Comparison of ENCODE assay signal across 19 cellular contexts in the genomic region with DNA sequence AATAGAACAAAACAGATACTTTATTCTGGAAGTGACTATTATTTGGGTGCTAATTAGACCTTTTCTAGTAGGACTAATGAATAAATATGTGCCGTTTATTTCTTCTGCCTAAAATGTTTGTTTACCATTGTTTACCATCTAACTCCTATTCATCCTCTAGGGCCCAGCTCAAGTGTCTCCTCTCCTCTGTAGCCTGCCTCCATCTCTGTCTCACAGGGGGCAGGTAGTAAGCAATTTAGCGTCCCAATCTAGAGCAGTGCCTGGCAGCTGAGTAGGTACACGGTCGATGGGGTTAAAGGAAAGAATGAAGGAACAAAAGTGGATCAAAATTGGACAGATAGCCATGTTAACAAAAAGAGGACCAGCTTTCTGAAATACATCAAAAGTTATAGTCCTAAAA.
DNase-seq lines count a peak whose midpoint lies in the region; ATAC-seq and TF ChIP-seq lines count a peak whose summit lies in the region.
"Had no signal": no experiment of that assay in that cellular context is flagged by ENCODE, and none has a peak within 500 bp of the region (broad histone marks: within the 10 kb centered on the region; RNA-seq: fewer than 3 reads in every experiment).

No MANE protein-coding gene starts in this region.

- no peak overlapping the region for H3K18ac ChIP-seq in mesendoderm (ENCODE audit: low read length)

- intact Hi-C loops in HCT116 (cut with micrococcal nuclease): no loop called here

- CTCF ChIA-PET in HCT116 (lab: Charles Lee): interaction anchor here (1.5 kb wide), 1 partner anchor 111 kb away, joined by 7 read pairs; no protein-coding TSS in a partner anchor

- H3K9me3 ChIP-seq in HCT116 (ENCODE audit: control insufficient read depth in 1 of 2, insufficient read depth in 1 of 2, low read depth in 1 of 2, low read length in 2 of 2) (no peaks in the 10 kb centered on the region), OCI-LY3 (ENCODE audit: insufficient read depth, low read length) (no peaks in the 10 kb centered on the region)
- H3K9me3 ChIP-seq: BLaER1 treated with 17β-estradiol and CSF1 and Interleukin-3, amounts not matched to agents 10 nM and 100 nM; HAP-1 had no signal

- no peak overlapping the region for H2BK120ac ChIP-seq in mesendoderm (ENCODE audit: low read depth, low read length)

- H3K79me2 ChIP-seq in HCT116 (ENCODE audit: insufficient read depth, low read length) (no peaks in the 10 kb centered on the region), OCI-LY3 (ENCODE audit: low read length) (no peaks in the 10 kb centered on the region), mesendoderm (ENCODE audit: control insufficient read depth, insufficient read depth, low read length) (no peaks in the 10 kb centered on the region)

- H3K4me1 ChIP-seq in HCT116 (ENCODE audit: control insufficient read depth in 1 of 2, insufficient read depth in 2 of 2, low read length in 2 of 2) (0 out of 4 replicates have a peak, but pooled peaks cover 0 to 4% of the 10 kb centered on the region in 2 experiments), OCI-LY3 (ENCODE audit: low read length) (no peaks in the 10 kb centered on the region), mesendoderm (ENCODE audit: control insufficient read depth, low read depth, low read length) (no peaks in the 10 kb centered on the region)
- H3K4me1 ChIP-seq: BLaER1 treated with 17β-estradiol and CSF1 and Interleukin-3, amounts not matched to agents 10 nM and 100 nM had no signal

- no peak for TF ChIP-seq POLR2A in HCT116 (IDR thresholded peaks at IDR 0.05; ENCODE audit: borderline replicate concordance, extremely low read depth, insufficient read depth, insufficient read length)

- no peak overlapping the region for H3K9ac ChIP-seq in HCT116 (ENCODE audit: low read length)
- H3K9ac ChIP-seq in OCI-LY3 (ENCODE audit: low read length): no peak overlapping the region
- no peak overlapping the region for H3K9ac ChIP-seq in mesendoderm (ENCODE audit: low read length)
- H3K9ac ChIP-seq: BLaER1 treated with 17β-estradiol and CSF1 and Interleukin-3, amounts not matched to agents 10 nM and 100 nM had no signal

- H3K4me3 ChIP-seq in HCT116 (replicated peaks in 1 of 2; ENCODE audit: low read depth in 1 of 2, low read length in 2 of 2) (no peak overlapping the region), OCI-LY3 (ENCODE audit: low read length) (no peak overlapping the region), mesendoderm (ENCODE audit: low read length) (no peak overlapping the region)
- H3K4me3 ChIP-seq: BLaER1 treated with 17β-estradiol and CSF1 and Interleukin-3, amounts not matched to agents 10 nM and 100 nM; HAP-1 had no signal

- no TSS peak for BruUV-seq in HCT116 (replicated peaks; lab: Mats Ljungman, UMichigan)

- no peaks in the 10 kb centered on the region for H3K27me3 ChIP-seq in HCT116 (ENCODE audit: insufficient read depth, low read length)
- H3K27me3 ChIP-seq in OCI-LY3 (ENCODE audit: low read depth, low read length): peaks cover 8% of the 10 kb centered on the region
- no peaks in the 10 kb centered on the region for H3K27me3 ChIP-seq in mesendoderm (ENCODE audit: insufficient read depth, low read length, poor library complexity)
- H3K27me3 ChIP-seq: BLaER1 treated with 17β-estradiol and CSF1 and Interleukin-3, amounts not matched to agents 10 nM and 100 nM had no signal

- no peak overlapping the region for H4K8ac ChIP-seq in mesendoderm (ENCODE audit: low read depth, low read length)

- no peak overlapping the region for H3K56ac ChIP-seq in mesendoderm (ENCODE audit: low read length)

- no peak overlapping the region for H3K23ac ChIP-seq in mesendoderm (ENCODE audit: low read length)

- DNase-seq in G401 (ENCODE audit: low spot score) (peak; percentile 35), HCT116 (ENCODE audit: low read depth, low spot score) (no peak), mesendoderm (peak; percentile 61), amniotic stem cell (lab: John Stamatoyannopoulos, UW) (no peak)
- DNase-seq: CD8-positive, alpha-beta memory T cell; DMS53; EL; NCI-H1105 treated with DMSO at 0.1 percent for 48 hours; NCI-H1694 treated with DMSO at 0.1 percent for 48 hours; NCI-H446; NCI-H526 treated with DMSO at 0.1 percent for 48 hours; NK-92 treated with Interleukin-12 subunit alpha and Interleukin-12 subunit beta, amount 100 ng/mL, for 24 hours; PC-3; RPMI8226 had no signal

- TF ChIP-seq CTCF in HCT116 (IDR thresholded peaks at IDR 0.05 in 2 of 3, conservative IDR thresholded peaks at IDR 0.05 in 1 of 3; ENCODE audit: borderline replicate concordance in 1 of 3, insufficient read depth in 1 of 3, low read depth in 2 of 3, low read length in 2 of 3) (no peak), OCI-LY3 (IDR thresholded peaks at IDR 0.05; ENCODE audit: low read depth, low read length) (no peak)

- H3K4me2 ChIP-seq in HCT116 (ENCODE audit: low read length) (no peak overlapping the region), OCI-LY3 (ENCODE audit: low read length) (0 out of 2 replicates have a peak overlapping the region, but pooled peaks have one; percentile 70), mesendoderm (ENCODE audit: low read length) (no peak overlapping the region)
- H3K4me2 ChIP-seq: BLaER1 treated with 17β-estradiol and CSF1 and Interleukin-3, amounts not matched to agents 10 nM and 100 nM had no signal

- no peaks in the 10 kb centered on the region for H3K36me3 ChIP-seq in HCT116 (ENCODE audit: control insufficient read depth in 1 of 2, insufficient read depth in 2 of 2, low read length in 2 of 2)
- H3K36me3 ChIP-seq in OCI-LY3 (replicated peaks; ENCODE audit: low read depth, low read length): no peaks in the 10 kb centered on the region
- H3K36me3 ChIP-seq in mesendoderm (ENCODE audit: control insufficient read depth, insufficient read depth, low read length): no peaks in the 10 kb centered on the region
- H3K36me3 ChIP-seq: HAP-1 had no signal

- peak overlapping the region; percentile 93 for H2AFZ ChIP-seq in HCT116 (ENCODE audit: low read depth, low read length, poor library complexity, severe bottlenecking)
- no peak overlapping the region for H2AFZ ChIP-seq in OCI-LY3 (ENCODE audit: low read depth, low read length)

- no peak overlapping the region for H2BK15ac ChIP-seq in mesendoderm (replicated peaks; ENCODE audit: low read depth)

- no peak overlapping the region for H2BK5ac ChIP-seq in mesendoderm (ENCODE audit: low read length)

- H3K9me2 ChIP-seq in HCT116 (ENCODE audit: insufficient read depth): no peaks in the 10 kb centered on the region

- H4K20me1 ChIP-seq in HCT116 (ENCODE audit: insufficient read depth) (no peaks in the 10 kb centered on the region), OCI-LY3 (ENCODE audit: insufficient read depth, low read length) (no peaks in the 10 kb centered on the region)

- in situ Hi-C loops in G401 (cut with HindIII; ENCODE audit: low sequenced_read_pairs): no loop called here

- H3K27ac ChIP-seq in HCT116 (ENCODE audit: low read depth, low read length) (no peak overlapping the region), OCI-LY3 (ENCODE audit: low read length) (no peak overlapping the region), mesendoderm (ENCODE audit: low read depth, low read length) (no peak overlapping the region)
- H3K27ac ChIP-seq: BLaER1 treated with 17β-estradiol and CSF1 and Interleukin-3, amounts not matched to agents 10 nM and 100 nM had no signal

- TF ChIP-seq RAD21 in HCT116 (IDR thresholded peaks at IDR 0.05; ENCODE audit: low read depth): no peak

- H3K4ac ChIP-seq in mesendoderm (ENCODE audit: low read depth, low read length): no peak overlapping the region

- H4K5ac ChIP-seq in mesendoderm (ENCODE audit: low read length): no peak overlapping the region

- no peaks in the 10 kb centered on the region for H3K79me1 ChIP-seq in mesendoderm (ENCODE audit: low read length)

- POLR2A ChIA-PET in HCT116 (lab: Charles Lee): no interaction called here

- H2AK5ac ChIP-seq in mesendoderm (ENCODE audit: low read length): no peak overlapping the region

- RAD21 ChIA-PET in HCT116 (lab: Charles Lee; ENCODE audit: low non-redundant PET in 1 of 2, low total read pairs in 2 of 2, uncharacterized antibody in 2 of 2, unreplicated experiment in 2 of 2): no interaction called here

- ATAC-seq in HCT116 (no peak), HG02610 (IDR thresholded peaks at IDR 0.05; ENCODE audit: unreplicated experiment) (no peak), GM21825 (IDR thresholded peaks at IDR 0.05; ENCODE audit: unreplicated experiment) (no peak)
- ATAC-seq: PC-3 had no signal

- no CpG with 5 or more reads among the region's 4 CpGs for WGBS in mesendoderm (ENCODE audit: extremely low coverage, insufficient coverage, low lambda C conversion rate)

TF ChIP-seq in HCT116, 20 proteins besides CTCF, POLR2A, EP300 and RAD21 (continues in another document):
- TF ChIP-seq TCF7L2 (IDR thresholded peaks at IDR 0.05; ENCODE audit: borderline replicate concordance, extremely low read depth, insufficient read depth, insufficient read length) (no peak), FOSL1 (IDR thresholded peaks at IDR 0.05; ENCODE audit: low read depth) (no peak), SIN3A (IDR thresholded peaks at IDR 0.05; ENCODE audit: low read depth) (no peak), EZH2 (IDR thresholded peaks at IDR 0.05) (no peak), EZH2phosphoT487 (IDR thresholded peaks at IDR 0.05; ENCODE audit: borderline replicate concordance) (no peak), SRF (IDR thresholded peaks at IDR 0.05; ENCODE audit: low read depth) (no peak)
- TF ChIP-seq, protein P1, sequence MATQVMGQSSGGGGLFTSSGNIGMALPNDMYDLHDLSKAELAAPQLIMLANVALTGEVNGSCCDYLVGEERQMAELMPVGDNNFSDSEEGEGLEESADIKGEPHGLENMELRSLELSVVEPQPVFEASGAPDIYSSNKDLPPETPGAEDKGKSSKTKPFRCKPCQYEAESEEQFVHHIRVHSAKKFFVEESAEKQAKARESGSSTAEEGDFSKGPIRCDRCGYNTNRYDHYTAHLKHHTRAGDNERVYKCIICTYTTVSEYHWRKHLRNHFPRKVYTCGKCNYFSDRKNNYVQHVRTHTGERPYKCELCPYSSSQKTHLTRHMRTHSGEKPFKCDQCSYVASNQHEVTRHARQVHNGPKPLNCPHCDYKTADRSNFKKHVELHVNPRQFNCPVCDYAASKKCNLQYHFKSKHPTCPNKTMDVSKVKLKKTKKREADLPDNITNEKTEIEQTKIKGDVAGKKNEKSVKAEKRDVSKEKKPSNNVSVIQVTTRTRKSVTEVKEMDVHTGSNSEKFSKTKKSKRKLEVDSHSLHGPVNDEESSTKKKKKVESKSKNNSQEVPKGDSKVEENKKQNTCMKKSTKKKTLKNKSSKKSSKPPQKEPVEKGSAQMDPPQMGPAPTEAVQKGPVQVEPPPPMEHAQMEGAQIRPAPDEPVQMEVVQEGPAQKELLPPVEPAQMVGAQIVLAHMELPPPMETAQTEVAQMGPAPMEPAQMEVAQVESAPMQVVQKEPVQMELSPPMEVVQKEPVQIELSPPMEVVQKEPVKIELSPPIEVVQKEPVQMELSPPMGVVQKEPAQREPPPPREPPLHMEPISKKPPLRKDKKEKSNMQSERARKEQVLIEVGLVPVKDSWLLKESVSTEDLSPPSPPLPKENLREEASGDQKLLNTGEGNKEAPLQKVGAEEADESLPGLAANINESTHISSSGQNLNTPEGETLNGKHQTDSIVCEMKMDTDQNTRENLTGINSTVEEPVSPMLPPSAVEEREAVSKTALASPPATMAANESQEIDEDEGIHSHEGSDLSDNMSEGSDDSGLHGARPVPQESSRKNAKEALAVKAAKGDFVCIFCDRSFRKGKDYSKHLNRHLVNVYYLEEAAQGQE (IDR thresholded peaks at IDR 0.05; ENCODE audit: low read depth): no peak

Comparison
In these comparisons a context has a peak if more than half of its experiments do, and no peak if none do; other contexts are left out.
1. DNase-seq: peak in G401 (single experiment) and mesendoderm (single experiment); none in HCT116 (single experiment) and amniotic stem cell (single experiment).